9 cellular contexts compared by ENCODE assay signal in the genomic region with DNA sequence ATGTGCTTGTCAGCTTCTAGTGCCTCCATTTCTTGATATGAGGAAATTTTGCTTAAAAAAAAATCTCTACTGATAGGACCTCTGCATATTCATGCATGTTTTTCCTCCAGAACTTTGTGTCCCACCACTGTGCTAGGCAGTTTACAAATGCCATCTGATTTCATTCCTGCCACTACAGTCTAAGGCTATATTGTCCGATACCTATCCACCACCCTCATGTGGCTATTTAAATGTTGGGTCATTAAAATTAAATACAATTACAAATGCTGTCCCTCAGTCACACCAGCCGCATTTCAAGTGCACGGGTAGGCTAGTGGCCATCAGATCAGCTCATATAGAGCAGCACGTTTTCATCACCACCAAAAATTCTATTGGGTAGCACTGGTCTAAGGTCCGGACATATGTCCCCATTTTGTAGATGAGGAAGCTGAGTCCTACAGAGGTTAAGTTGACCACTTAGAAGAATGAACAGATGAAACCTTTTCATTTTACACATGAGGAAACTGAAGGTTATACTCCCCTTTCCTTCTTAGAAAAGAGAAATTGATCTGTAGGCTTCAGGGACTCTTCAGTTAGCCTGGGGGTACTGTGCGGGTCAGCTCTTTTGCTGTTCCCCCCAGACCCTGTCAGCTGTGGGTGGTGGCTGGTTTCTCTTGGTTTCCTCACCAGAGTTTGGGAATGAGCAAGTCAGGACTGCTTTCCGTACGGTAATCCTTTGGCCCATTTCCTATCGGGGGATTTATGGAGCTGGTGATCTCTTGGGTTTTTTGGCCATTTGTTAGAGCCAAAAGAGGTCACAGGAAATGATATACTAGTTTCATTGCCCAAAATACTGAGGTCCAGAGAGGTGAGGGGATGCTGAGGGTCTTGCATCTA. TPM values are rescaled to one million over a fixed set of nuclear protein-coding genes. Genes with fewer than 3 reads are reported as not detected.
DNase-seq lines count a peak whose midpoint lies in the region; ATAC-seq and TF ChIP-seq lines count a peak whose summit lies in the region.
"Had no signal": no experiment of that assay in that cellular context is flagged by ENCODE, and none has a peak within 500 bp of the region (broad histone marks: within the 10 kb centered on the region; RNA-seq: fewer than 3 reads in every experiment).

No MANE protein-coding gene starts in this region.

- DNase-seq in A673 (ENCODE audit: low spot score) = no peak
- DNase-seq in Peyer's patch = no peak
- no peak for DNase-seq in dorsolateral prefrontal cortex
- no peak for DNase-seq in head of caudate nucleus
- DNase-seq in NCI-H146 (lab: John Stamatoyannopoulos, UW) = no peak
- no peak for DNase-seq in NCI-H2107 treated with DMSO at 0.1 percent for 48 hours (lab: John Stamatoyannopoulos, UW; ENCODE audit: unreplicated experiment)
- DNase-seq: glutamatergic neuron had no signal

- H3K27ac Mint-ChIP-seq in nephron = peak overlapping the region; percentile 93 to 97 (median 96)

- BruUV-seq in A673 (replicated peaks; lab: Mats Ljungman, UMichigan) = no TSS peak

- H3K4me1 ChIP-seq in A673 (ENCODE audit: insufficient read depth, low read length, poor library complexity, severe bottlenecking) (peaks cover 34% of the 10 kb centered on the region), Peyer's patch (peaks cover 13 to 64% (median 27%) of the 10 kb centered on the region in 4 donors)

- POLR2A ChIA-PET in A673 (lab: Charles Lee; ENCODE audit: low non-redundant PET) = no interaction called here

- peaks cover 2% of the 10 kb centered on the region for H3K36me3 Mint-ChIP-seq in nephron (ENCODE audit: low read depth)

- H3K9me3 ChIP-seq in A673 (ENCODE audit: low read depth, low read length, poor library complexity, severe bottlenecking) = no peaks in the 10 kb centered on the region
- no peaks in the 10 kb centered on the region for H3K9me3 ChIP-seq in Peyer's patch

- H3K4me1 Mint-ChIP-seq in nephron = peaks cover 91% of the 10 kb centered on the region

- no peak for ATAC-seq in HG03520 (IDR thresholded peaks at IDR 0.05; ENCODE audit: unreplicated experiment)

- no peaks in the 10 kb centered on the region for H3K9me3 Mint-ChIP-seq in nephron

- no peaks in the 10 kb centered on the region for H3K27me3 ChIP-seq in A673 (replicated peaks; ENCODE audit: insufficient read depth, low read depth, low read length, poor library complexity)
- H3K27me3 ChIP-seq in Peyer's patch = no peaks in the 10 kb centered on the region
- H3K27me3 ChIP-seq in dorsolateral prefrontal cortex = no peaks in the 10 kb centered on the region

- no peak for TF ChIP-seq POLR2A in Peyer's patch (IDR thresholded peaks at IDR 0.05)

- H3K27me3 Mint-ChIP-seq in nephron (ENCODE audit: low read depth) = peaks cover 8% of the 10 kb centered on the region

- CTCF ChIA-PET in A673 (lab: Charles Lee) = no interaction called here

- no peak for TF ChIP-seq CTCF in A673 (conservative IDR thresholded peaks at IDR 0.05; ENCODE audit: low read depth, low read length)
- TF ChIP-seq CTCF in Peyer's patch (IDR thresholded peaks at IDR 0.05) = no peak
- TF ChIP-seq CTCF in dorsolateral prefrontal cortex (IDR thresholded peaks at IDR 0.05 in 54 of 56, conservative IDR thresholded peaks at IDR 0.05 in 2 of 56; ENCODE audit: low read depth in 1 of 56, partially characterized antibody in 56 of 56) = no peak
- TF ChIP-seq CTCF in nephron (IDR thresholded peaks at IDR 0.05; ENCODE audit: unreplicated experiment in 3 of 3) = no peak

- peak overlapping the region; percentile 64 for H3K27ac ChIP-seq in A673 (ENCODE audit: low read depth, low read length, poor library complexity, severe bottlenecking)
- peak overlapping the region; percentile 84 to 89 (median 87) for H3K27ac ChIP-seq in Peyer's patch
- H3K27ac ChIP-seq in dorsolateral prefrontal cortex = peak overlapping the region in 58 of 59 donors; percentile 14 to 88 (median 76)

- peak overlapping the region in 2 of 3 experiments; percentile 1 to 22 for H3K4me3 Mint-ChIP-seq in nephron

- no peaks in the 10 kb centered on the region for H3K36me3 ChIP-seq in A673 (ENCODE audit: insufficient read depth, low read length, poor library complexity, severe bottlenecking)
- no peaks in the 10 kb centered on the region for H3K36me3 ChIP-seq in Peyer's patch

- H3K4me3 ChIP-seq in A673 (ENCODE audit: low read depth, low read length, poor library complexity, severe bottlenecking) (no peak overlapping the region), Peyer's patch (peak overlapping the region in 1 of 4 donors; percentile 30), dorsolateral prefrontal cortex (peak overlapping the region in 18 of 59 donors; percentile 21 to 59 (median 44))

- intact Hi-C loops in A673 (cut with micrococcal nuclease; ENCODE audit: unreplicated experiment) = no loop called here
- intact Hi-C loops in dorsolateral prefrontal cortex (cut with DNase I) = no loop called here
- intact Hi-C loops in head of caudate nucleus (cut with DNase I) = no loop called here

RNA-seq across cellular contexts. Expression of a gene that starts 56.6 kb away (rescaled TPM):
- total RNA-seq in A673 (2021) (31.0 and 43.0 TPM in 2 replicates), Peyer's patch (10 to 100 TPM; 43.7 to 80.0 (median 60.2) TPM), dorsolateral prefrontal cortex (10 to 100 TPM; 14.8 to 63.4 (median 37.5) TPM)
